Comparison of ENCODE assay signal across 8 cellular contexts in the genomic region with DNA sequence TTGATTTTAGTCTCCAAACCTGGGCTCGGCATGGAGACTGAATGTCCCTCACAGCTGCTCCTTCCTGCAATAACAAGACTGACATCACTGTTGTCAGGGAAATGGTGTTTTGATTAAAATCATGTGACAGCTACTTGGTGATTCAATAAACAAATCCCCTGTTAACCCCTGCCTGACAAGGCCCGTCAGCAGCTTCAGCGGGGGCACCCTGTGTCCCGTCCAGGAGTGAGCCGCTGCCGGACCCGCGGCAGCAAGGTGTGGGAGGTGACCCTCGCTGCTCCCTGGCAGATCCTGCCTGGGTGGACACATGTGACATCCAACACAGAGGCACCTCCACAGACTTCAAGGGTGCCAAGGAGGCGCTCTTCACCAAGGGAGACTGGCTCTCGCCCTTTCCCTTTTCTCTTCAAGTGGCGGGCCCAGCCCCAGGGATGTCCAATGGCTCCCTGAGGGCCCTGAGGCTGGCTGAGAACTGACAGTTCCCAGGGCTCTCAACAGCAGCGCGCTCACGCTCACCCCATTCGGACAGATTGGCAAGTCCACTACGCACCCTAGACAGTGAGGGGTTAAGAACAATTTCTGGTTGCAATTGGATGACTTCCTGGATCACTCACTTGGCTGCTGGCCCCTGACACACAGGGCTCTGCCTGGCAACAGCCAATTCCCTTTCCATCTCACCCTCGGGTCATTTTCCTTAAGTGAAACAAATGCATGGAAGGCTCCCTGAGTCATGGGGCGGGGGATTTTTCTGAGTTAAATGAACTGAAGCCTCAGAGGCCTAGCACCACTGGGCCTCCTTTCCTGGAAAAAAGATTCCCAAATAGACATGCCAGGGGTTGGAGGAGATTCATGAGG. TPM values are rescaled to one million over a fixed set of nuclear protein-coding genes. Genes with fewer than 3 reads are reported as not detected.
DNase-seq lines count a peak whose midpoint lies in the region; ATAC-seq and TF ChIP-seq lines count a peak whose summit lies in the region.

No MANE protein-coding gene starts in this region.

- H3K4me3 ChIP-seq in AG10803 (ENCODE audit: low read length), result peak overlapping the region; percentile 57
- H3K4me3 ChIP-seq in WI38 (ENCODE audit: low read depth, low read length), result peak overlapping the region; percentile 44

- ATAC-seq in GM21528 (IDR thresholded peaks at IDR 0.05; ENCODE audit: low FRiP score, unreplicated experiment) (no peak), GM19452 (IDR thresholded peaks at IDR 0.05; ENCODE audit: unreplicated experiment) (no peak)

- DNase-seq in AG10803 (ENCODE audit: low read depth) (peak; percentile 98), M059J (ENCODE audit: low read depth) (peak; percentile 100), foreskin melanocyte (peak; percentile 98), nucleus accumbens (lab: John Stamatoyannopoulos, UW) (peak in 53 of 56 donors; percentile 21 to 96 (median 84)), T-helper 1 cell (no peak)

- TF ChIP-seq CTCF in AG10803 (conservative IDR thresholded peaks at IDR 0.05; ENCODE audit: low read length) (0 out of 2 replicates have a peak, but pooled peaks have one; percentile 16), WI38 (IDR thresholded peaks at IDR 0.05; ENCODE audit: low read depth, low read length) (no peak)

RNA-seq across cellular contexts. Expression of gene PPP2R1B, which starts 30.7 kb away (rescaled TPM):
- 46.0 and 46.3 TPM in 2 replicates for total RNA-seq in M059J (2014; rRNA removed; shearing (Covaris generic))

Comparison
In these comparisons a context has a peak if more than half of its experiments do, and no peak if none do; other contexts are left out.
1. DNase-seq: peak in AG10803 (single experiment), M059J (single experiment), foreskin melanocyte (single experiment) and nucleus accumbens (53 of 56); none in T-helper 1 cell (0 of 5).